ENCODE assay signal across 20 cellular contexts in genomic region chr12:101375573-101375972, GRCh38.
"Had no signal": no experiment of that assay in that cellular context is flagged by ENCODE, and none has a peak within 500 bp of the region (broad histone marks: within the 10 kb centered on the region; RNA-seq: fewer than 3 reads in every experiment).

No MANE protein-coding gene starts in this region.

- H3K9me3 Mint-ChIP-seq: activated B cell treated with CpG ODN at 0.5 μM for 24 hours; activated naive CD4-positive, alpha-beta T cell treated with anti-CD3 and anti-CD28 coated beads, Interleukin-2, amount 10 ng/mL, durations not matched to agents 7 days and 5 days; nephron progenitor cell; T-helper 2 cell treated with Interferon-gamma antibody and Interleukin-4, amounts not matched to agents 5 μg/mL and 100 μg/mL, for 36 hours had no signal

- H3K27ac ChIP-seq: adrenal gland, coronary artery, esophagus muscularis mucosa, SJSA1, skin epidermis, stomach, testis, upper lobe of left lung had no signal

- H3K4me1 Mint-ChIP-seq: activated B cell treated with CpG ODN at 0.5 μM for 24 hours; activated naive CD4-positive, alpha-beta T cell treated with anti-CD3 and anti-CD28 coated beads, Interleukin-2, amount 10 ng/mL, durations not matched to agents 7 days and 5 days; nephron progenitor cell had no signal

- H3K27me3 Mint-ChIP-seq: activated B cell treated with CpG ODN at 0.5 μM for 24 hours; activated naive CD4-positive, alpha-beta T cell treated with anti-CD3 and anti-CD28 coated beads, Interleukin-2, amount 10 ng/mL, durations not matched to agents 7 days and 5 days; progenitor cell of endocrine pancreas had no signal

- H3K9me3 ChIP-seq: adrenal gland, esophagus muscularis mucosa, SJSA1, stomach, testis, upper lobe of left lung had no signal

- H3K27me3 ChIP-seq: adrenal gland, esophagus muscularis mucosa, SJSA1, stomach, testis, upper lobe of left lung had no signal

- DNase-seq: activated B cell treated with CpG ODN at 0.5 μM for 24 hours; activated naive CD4-positive, alpha-beta T cell treated with anti-CD3 and anti-CD28 coated beads, Interleukin-2, amount 10 ng/mL, durations not matched to agents 7 days and 5 days; adrenal gland; caudate nucleus; glutamatergic neuron; mesendoderm; nephron progenitor cell; occipital lobe; right cardiac atrium; stimulated activated CD4-positive, alpha-beta T cell treated with anti-CD3 and anti-CD28 coated beads, Interleukin-4, amount 100 ng/mL, for 4 hours; stimulated activated CD8-positive, alpha-beta memory T cell treated with anti-CD3 and anti-CD28 coated beads, Interleukin-4, amount 100 ng/mL, for 48 hours; stomach; testis; upper lobe of left lung had no signal

- H3K4me3 Mint-ChIP-seq: activated B cell treated with CpG ODN at 0.5 μM for 24 hours; activated naive CD4-positive, alpha-beta T cell treated with anti-CD3 and anti-CD28 coated beads, Interleukin-2, amount 10 ng/mL, durations not matched to agents 7 days and 5 days; nephron progenitor cell; T-helper 2 cell treated with Interferon-gamma antibody and Interleukin-4, amounts not matched to agents 5 μg/mL and 100 μg/mL, for 36 hours had no signal

- H3K4me1 ChIP-seq: adrenal gland, esophagus muscularis mucosa, SJSA1, stomach, testis, upper lobe of left lung had no signal

- ATAC-seq: right cardiac atrium had no signal

- H3K4me3 ChIP-seq: adrenal gland, coronary artery, esophagus muscularis mucosa, SJSA1, skin epidermis, stomach, testis, upper lobe of left lung had no signal

- H3K27ac Mint-ChIP-seq: activated B cell treated with CpG ODN at 0.5 μM for 24 hours; activated naive CD4-positive, alpha-beta T cell treated with anti-CD3 and anti-CD28 coated beads, Interleukin-2, amount 10 ng/mL, durations not matched to agents 7 days and 5 days; progenitor cell of endocrine pancreas; T-helper 2 cell treated with Interferon-gamma antibody and Interleukin-4, amounts not matched to agents 5 μg/mL and 100 μg/mL, for 36 hours had no signal
